20 cellular contexts compared by ENCODE assay signal in genomic region chr12:45322810-45323209, GRCh38.
DNase-seq lines count a peak whose midpoint lies in the region; ATAC-seq and TF ChIP-seq lines count a peak whose summit lies in the region.
"Had no signal": no experiment of that assay in that cellular context is flagged by ENCODE, and none has a peak within 500 bp of the region (broad histone marks: within the 10 kb centered on the region; RNA-seq: fewer than 3 reads in every experiment).

No MANE protein-coding gene starts in this region.

- H3K4me1 ChIP-seq in left ventricle myocardium inferior (peaks cover 46% of the 10 kb centered on the region), heart left ventricle (peaks cover 0 to 41% (median 17%) of the 10 kb centered on the region in 12 donors), psoas muscle (peaks cover 46% of the 10 kb centered on the region), gastrocnemius medialis (peaks cover 58 to 62% of the 10 kb centered on the region in 2 donors)
- H3K4me1 ChIP-seq: BLaER1 had no signal

- no peak for DNase-seq in left ventricle myocardium inferior
- DNase-seq in heart left ventricle, result no peak
- DNase-seq in psoas muscle, result no peak
- DNase-seq in gastrocnemius medialis, result no peak
- DNase-seq in CD14-positive monocyte (ENCODE audit: low spot score), result no peak
- DNase-seq in stimulated activated naive CD8-positive, alpha-beta T cell treated with anti-CD3 and anti-CD28 coated beads, Interleukin-15, amount 100 ng/mL, for 72 hours, result no peak
- DNase-seq: CD4-positive, alpha-beta T cell; CD8-positive, alpha-beta memory T cell; DMS 273 treated with DMSO at 0.1 percent for 48 hours; DMS79; EL; GDM1; H9 had no signal

- 53 to 61% (median 56%) methylated on average over 4 of the region's 4 CpGs for WGBS in heart left ventricle, 4 donors
- WGBS in psoas muscle, 3 donors, result 51 to 64% (median 56%) methylated on average over 4 of the region's 4 CpGs

- H3K27ac Mint-ChIP-seq in CD14-positive monocyte, result no peak overlapping the region
- H3K27ac Mint-ChIP-seq in stimulated activated naive CD8-positive, alpha-beta T cell treated with anti-CD3 and anti-CD28 coated beads, Interleukin-15, amount 100 ng/mL, for 72 hours, result no peak overlapping the region
- H3K27ac Mint-ChIP-seq: B cell; CD4-positive, alpha-beta T cell; CD8-positive, alpha-beta memory T cell; GM23338; H9 had no signal

- H3K27ac ChIP-seq in left ventricle myocardium inferior (replicated peaks) (peak overlapping the region; percentile 0), heart left ventricle (peak overlapping the region in 1 of 12 donors; percentile 48), psoas muscle (peak overlapping the region; percentile 43), gastrocnemius medialis (peak overlapping the region in 3 of 4 donors; percentile 27 to 53 (median 48))
- H3K27ac ChIP-seq: 22Rv1, BLaER1, C4-2B had no signal

- no peak overlapping the region for H3K4me3 Mint-ChIP-seq in CD14-positive monocyte
- H3K4me3 Mint-ChIP-seq in stimulated activated naive CD8-positive, alpha-beta T cell treated with anti-CD3 and anti-CD28 coated beads, Interleukin-15, amount 100 ng/mL, for 72 hours, result no peak overlapping the region
- H3K4me3 Mint-ChIP-seq: B cell; CD4-positive, alpha-beta T cell; CD8-positive, alpha-beta memory T cell; GM23338; H9 had no signal

- H3K4me3 ChIP-seq in left ventricle myocardium inferior (no peak overlapping the region), heart left ventricle (no peak overlapping the region), psoas muscle (no peak overlapping the region), gastrocnemius medialis (no peak overlapping the region)
- H3K4me3 ChIP-seq: BLaER1, GM23338 had no signal

- no peak for ATAC-seq in heart left ventricle
- ATAC-seq in psoas muscle, result no peak
- ATAC-seq in gastrocnemius medialis, result no peak
- ATAC-seq in HG02840 (IDR thresholded peaks at IDR 0.05; ENCODE audit: low FRiP score, unreplicated experiment), result no peak
- ATAC-seq in stimulated activated naive CD8-positive, alpha-beta T cell treated with anti-CD3 and anti-CD28 coated beads, Interleukin-15, amount 100 ng/mL, for 72 hours, result no peak
- ATAC-seq: GM23338, HCT116 had no signal

- no peaks in the 10 kb centered on the region for H3K4me1 Mint-ChIP-seq in CD14-positive monocyte
- H3K4me1 Mint-ChIP-seq in stimulated activated naive CD8-positive, alpha-beta T cell treated with anti-CD3 and anti-CD28 coated beads, Interleukin-15, amount 100 ng/mL, for 72 hours, result peaks cover 11% of the 10 kb centered on the region
- H3K4me1 Mint-ChIP-seq: B cell had no signal

- H3K36me3 ChIP-seq in left ventricle myocardium inferior, result no peaks in the 10 kb centered on the region
- no peaks in the 10 kb centered on the region for H3K36me3 ChIP-seq in heart left ventricle
- H3K36me3 ChIP-seq in psoas muscle (ENCODE audit: insufficient read depth in 1 of 2, low read depth in 1 of 2), result no peaks in the 10 kb centered on the region
- no peaks in the 10 kb centered on the region for H3K36me3 ChIP-seq in gastrocnemius medialis

- H3K9me3 ChIP-seq in left ventricle myocardium inferior (replicated peaks), result peaks cover 4% of the 10 kb centered on the region
- H3K9me3 ChIP-seq in heart left ventricle, result peaks cover 0 to 2% (median 0%) of the 10 kb centered on the region in 12 donors
- no peaks in the 10 kb centered on the region for H3K9me3 ChIP-seq in psoas muscle
- no peaks in the 10 kb centered on the region for H3K9me3 ChIP-seq in gastrocnemius medialis

- peaks cover 0 to 8% (median 2%) of the 10 kb centered on the region in 7 donors for H3K9me3 Mint-ChIP-seq in CD14-positive monocyte
- peaks cover 0 to 5% of the 10 kb centered on the region in 2 donors for H3K9me3 Mint-ChIP-seq in stimulated activated naive CD8-positive, alpha-beta T cell treated with anti-CD3 and anti-CD28 coated beads, Interleukin-15, amount 100 ng/mL, for 72 hours
- H3K9me3 Mint-ChIP-seq: CD4-positive, alpha-beta T cell had no signal

- in situ Hi-C loops in gastrocnemius medialis (cut with MboI; ENCODE audit: low sequenced_read_pairs in 4 of 4), result no loop called here

- H3K27me3 Mint-ChIP-seq in CD14-positive monocyte (ENCODE audit: low read depth in 3 of 3), result no peaks in the 10 kb centered on the region
- H3K27me3 Mint-ChIP-seq in stimulated activated naive CD8-positive, alpha-beta T cell treated with anti-CD3 and anti-CD28 coated beads, Interleukin-15, amount 100 ng/mL, for 72 hours, result no peaks in the 10 kb centered on the region
- H3K27me3 Mint-ChIP-seq: B cell; CD4-positive, alpha-beta T cell; CD8-positive, alpha-beta memory T cell had no signal

- H3K27me3 ChIP-seq in left ventricle myocardium inferior (ENCODE audit: low read depth) (no peaks in the 10 kb centered on the region), heart left ventricle (no peaks in the 10 kb centered on the region), psoas muscle (ENCODE audit: insufficient read depth in 3 of 3, low read length in 2 of 3) (no peaks in the 10 kb centered on the region), gastrocnemius medialis (no peaks in the 10 kb centered on the region)
- H3K27me3 ChIP-seq: BLaER1 had no signal

- peaks cover 13 to 23% of the 10 kb centered on the region in 2 donors for H3K36me3 Mint-ChIP-seq in CD14-positive monocyte

- intact Hi-C loops in left ventricle myocardium inferior (cut with micrococcal nuclease) (no loop called here), heart left ventricle (cut with DNase I) (loop anchor here in 1 of 10 donors (5.0 kb wide), 1 partner anchor 51 kb away; no protein-coding TSS in a partner anchor), psoas muscle (cut with DNase I) (no loop called here), gastrocnemius medialis (cut with DNase I; ENCODE audit: low total_unique reads) (no loop called here), CD14-positive monocyte (cut with micrococcal nuclease) (no loop called here)

- TF ChIP-seq CTCF in left ventricle myocardium inferior (IDR thresholded peaks at IDR 0.05; ENCODE audit: borderline replicate concordance) (no peak), heart left ventricle (IDR thresholded peaks at IDR 0.05) (no peak), psoas muscle (IDR thresholded peaks at IDR 0.05) (no peak), gastrocnemius medialis (IDR thresholded peaks at IDR 0.05 in 4 of 5, conservative IDR thresholded peaks at IDR 0.05 in 1 of 5) (no peak), CD14-positive monocyte (IDR thresholded peaks at IDR 0.05) (no peak)

- TF ChIP-seq POLR2A in heart left ventricle (IDR thresholded peaks at IDR 0.05) (no peak), gastrocnemius medialis (IDR thresholded peaks at IDR 0.05) (no peak)
